Comparison of ENCODE assay signal across 19 cellular contexts in the genomic region with DNA sequence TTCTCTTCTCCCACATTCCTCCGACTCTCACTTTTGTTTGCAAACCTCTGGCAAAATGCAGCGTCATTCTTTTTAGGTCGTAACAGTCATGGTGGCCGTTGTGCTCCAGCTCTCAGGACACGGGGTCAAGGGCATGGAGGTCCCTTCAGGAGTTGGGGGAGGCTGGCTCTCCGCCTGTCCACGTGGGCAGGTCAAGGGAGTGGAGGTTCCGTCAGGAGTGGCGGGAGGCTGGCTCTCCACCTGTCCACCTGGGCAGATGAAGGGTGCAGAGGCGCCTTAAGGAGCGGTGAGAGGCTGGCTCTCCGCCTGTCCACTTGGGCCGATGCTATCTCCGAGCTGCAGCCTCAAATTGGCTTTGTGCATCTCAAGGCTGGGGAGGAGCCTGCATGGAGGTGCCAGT.
"Had no signal": no experiment of that assay in that cellular context is flagged by ENCODE, and none has a peak within 500 bp of the region (broad histone marks: within the 10 kb centered on the region; RNA-seq: fewer than 3 reads in every experiment).

No MANE protein-coding gene starts in this region.

- H3K9me3 ChIP-seq: left ventricle myocardium inferior, pancreas, tibial artery, vagina had no signal

- H3K27ac ChIP-seq: left ventricle myocardium inferior, pancreas, tibial artery, vagina, WERI-Rb-1 had no signal

- ATAC-seq: activated CD4-positive, alpha-beta T cell treated with anti-CD3 and anti-CD28 coated beads for 36 hours; activated T-helper 17 cell treated with anti-CD3 and anti-CD28 coated beads, Interleukin-2, amount 50 U/mL, for 72 hours; naive thymus-derived CD8-positive, alpha-beta T cell; pancreas had no signal

- H3K27me3 ChIP-seq: pancreas, vagina had no signal

- H3K4me3 Mint-ChIP-seq: activated CD4-positive, alpha-beta T cell treated with anti-CD3 and anti-CD28 coated beads for 36 hours; activated T-helper 17 cell treated with anti-CD3 and anti-CD28 coated beads, Interleukin-2, amount 50 U/mL, for 72 hours; brain; naive thymus-derived CD8-positive, alpha-beta T cell had no signal

- DNase-seq: activated CD4-positive, alpha-beta T cell treated with anti-CD3 and anti-CD28 coated beads for 36 hours; activated CD4-positive, alpha-beta T cell treated with anti-CD3 and anti-CD28 coated beads, Interleukin-2, amount 50 U/mL, for 48 hours; activated naive CD4-positive, alpha-beta T cell treated with Interleukin-2 at 50 U/mL for 16 hours; central memory CD4-positive, alpha-beta T cell; erythroblast; foreskin melanocyte; left ventricle myocardium inferior; mesendoderm; naive thymus-derived CD8-positive, alpha-beta T cell; pancreas; stimulated activated naive CD4-positive, alpha-beta T cell; substantia nigra; SW 1271; T-helper 2 cell; WERI-Rb-1 had no signal

- H3K4me3 ChIP-seq: left ventricle myocardium inferior, pancreas, tibial artery, vagina had no signal

- H3K9me3 Mint-ChIP-seq: naive thymus-derived CD8-positive, alpha-beta T cell had no signal

- H3K36me3 ChIP-seq: left ventricle myocardium inferior, pancreas, tibial artery, vagina, WERI-Rb-1 had no signal

- H3K4me1 Mint-ChIP-seq: activated CD4-positive, alpha-beta T cell treated with anti-CD3 and anti-CD28 coated beads for 36 hours had no signal

- H3K27ac Mint-ChIP-seq: activated CD4-positive, alpha-beta T cell treated with anti-CD3 and anti-CD28 coated beads for 36 hours; activated T-helper 17 cell treated with anti-CD3 and anti-CD28 coated beads, Interleukin-2, amount 50 U/mL, for 72 hours; brain had no signal

- H3K4me1 ChIP-seq: pancreas, tibial artery, vagina had no signal

- H3K36me3 Mint-ChIP-seq: brain; naive thymus-derived CD8-positive, alpha-beta T cell had no signal
